21 cellular contexts compared by ENCODE assay signal in genomic region chr2:31903109-31903780, GRCh38.
DNase-seq lines count a peak whose midpoint lies in the region; ATAC-seq lines count a peak whose summit lies in the region.
"Had no signal": no experiment of that assay in that cellular context is flagged by ENCODE, and none has a peak within 500 bp of the region (broad histone marks: within the 10 kb centered on the region; RNA-seq: fewer than 3 reads in every experiment).

No MANE protein-coding gene starts in this region.

- no peak for DNase-seq in activated naive CD8-positive, alpha-beta T cell treated with anti-CD3 and anti-CD28 coated beads for 36 hours
- DNase-seq in NCI-H526 treated with DMSO at 0.1 percent for 48 hours (lab: John Stamatoyannopoulos, UW) (peak; percentile 56), immature natural killer cell (no peak), AG08396 (ENCODE audit: low spot score) (no peak), HUDEP-2 (lab: John Stamatoyannopoulos, UW; ENCODE audit: unreplicated experiment in 76 of 76) (no peak)
- DNase-seq: ACHN; activated CD4-positive, alpha-beta T cell treated with anti-CD3 and anti-CD28 coated beads, Interleukin-2, amount 50 U/mL, for 1 hour; activated CD8-positive, alpha-beta memory T cell treated with anti-CD3 and anti-CD28 coated beads, Interleukin-2, amount 50 U/mL, for 4 hours; central memory CD4-positive, alpha-beta T cell; Karpas-422; left lung; NCI-H146; NCI-H446; pancreas; small intestine; upper lobe of right lung had no signal

- peak overlapping the region; percentile 11 for H3K27ac Mint-ChIP-seq in activated naive CD8-positive, alpha-beta T cell
- no peak overlapping the region for H3K27ac Mint-ChIP-seq in activated naive CD8-positive, alpha-beta T cell treated with anti-CD3 and anti-CD28 coated beads for 36 hours
- peak overlapping the region; percentile 22 to 83 (median 74) for H3K27ac Mint-ChIP-seq in immature natural killer cell
- H3K27ac Mint-ChIP-seq in stimulated activated memory B cell treated with anti-CD40 and anti-IgM and Interleukin-4, amounts not matched to agents 10 μg/mL and 1 μg/mL and 100 μg/mL, for 72 hours, result peak overlapping the region; percentile 69
- H3K27ac Mint-ChIP-seq: nephron had no signal

- peaks cover 6% of the 10 kb centered on the region for H3K9me3 Mint-ChIP-seq in activated naive CD8-positive, alpha-beta T cell (ENCODE audit: low read depth)
- peaks cover 18% of the 10 kb centered on the region for H3K9me3 Mint-ChIP-seq in activated naive CD8-positive, alpha-beta T cell treated with anti-CD3 and anti-CD28 coated beads for 36 hours
- peaks cover under 1 to 8% (median 7%) of the 10 kb centered on the region in 6 donors for H3K9me3 Mint-ChIP-seq in immature natural killer cell
- H3K9me3 Mint-ChIP-seq in stimulated activated memory B cell treated with anti-CD40 and anti-IgM and Interleukin-4, amounts not matched to agents 10 μg/mL and 1 μg/mL and 100 μg/mL, for 72 hours, result peaks cover 6% of the 10 kb centered on the region

- H3K4me1 Mint-ChIP-seq in activated naive CD8-positive, alpha-beta T cell (ENCODE audit: low read depth), result peaks cover 8% of the 10 kb centered on the region
- peaks cover 11% of the 10 kb centered on the region for H3K4me1 Mint-ChIP-seq in activated naive CD8-positive, alpha-beta T cell treated with anti-CD3 and anti-CD28 coated beads for 36 hours
- peaks cover 7 to 16% of the 10 kb centered on the region in 2 donors for H3K4me1 Mint-ChIP-seq in immature natural killer cell
- peaks cover 15% of the 10 kb centered on the region for H3K4me1 Mint-ChIP-seq in stimulated activated memory B cell treated with anti-CD40 and anti-IgM and Interleukin-4, amounts not matched to agents 10 μg/mL and 1 μg/mL and 100 μg/mL, for 72 hours
- H3K4me1 Mint-ChIP-seq: nephron had no signal

- H3K4me3 Mint-ChIP-seq in activated naive CD8-positive, alpha-beta T cell, result no peak overlapping the region
- H3K4me3 Mint-ChIP-seq in activated naive CD8-positive, alpha-beta T cell treated with anti-CD3 and anti-CD28 coated beads for 36 hours, result no peak overlapping the region
- H3K4me3 Mint-ChIP-seq in immature natural killer cell, result peak overlapping the region in 3 of 5 donors; percentile 9 to 56 (median 31)
- no peak overlapping the region for H3K4me3 Mint-ChIP-seq in stimulated activated memory B cell treated with anti-CD40 and anti-IgM and Interleukin-4, amounts not matched to agents 10 μg/mL and 1 μg/mL and 100 μg/mL, for 72 hours
- H3K4me3 Mint-ChIP-seq: nephron had no signal

- peaks cover 35% of the 10 kb centered on the region for H3K36me3 Mint-ChIP-seq in activated naive CD8-positive, alpha-beta T cell
- peaks cover 65% of the 10 kb centered on the region for H3K36me3 Mint-ChIP-seq in activated naive CD8-positive, alpha-beta T cell treated with anti-CD3 and anti-CD28 coated beads for 36 hours
- peaks cover 19 to 38% (median 29%) of the 10 kb centered on the region in 3 donors for H3K36me3 Mint-ChIP-seq in immature natural killer cell
- H3K36me3 Mint-ChIP-seq in stimulated activated memory B cell treated with anti-CD40 and anti-IgM and Interleukin-4, amounts not matched to agents 10 μg/mL and 1 μg/mL and 100 μg/mL, for 72 hours, result peaks cover 82% of the 10 kb centered on the region

- H3K27me3 Mint-ChIP-seq in activated naive CD8-positive, alpha-beta T cell, result no peaks in the 10 kb centered on the region
- no peaks in the 10 kb centered on the region for H3K27me3 Mint-ChIP-seq in activated naive CD8-positive, alpha-beta T cell treated with anti-CD3 and anti-CD28 coated beads for 36 hours
- peaks cover 0 to 1% (median 0%) of the 10 kb centered on the region in 3 donors for H3K27me3 Mint-ChIP-seq in immature natural killer cell (ENCODE audit: low read depth in 3 of 3)
- no peaks in the 10 kb centered on the region for H3K27me3 Mint-ChIP-seq in stimulated activated memory B cell treated with anti-CD40 and anti-IgM and Interleukin-4, amounts not matched to agents 10 μg/mL and 1 μg/mL and 100 μg/mL, for 72 hours

- no peak for ATAC-seq in stimulated activated memory B cell treated with anti-CD40 and anti-IgM and Interleukin-4, amounts not matched to agents 10 μg/mL and 1 μg/mL and 100 μg/mL, for 72 hours
- no peak for ATAC-seq in HG03460 (IDR thresholded peaks at IDR 0.05; ENCODE audit: unreplicated experiment)
- ATAC-seq: HCT116, left lung, pancreas, upper lobe of right lung had no signal

Comparison
In these comparisons a context has a peak if more than half of its experiments do, and no peak if none do; other contexts are left out.
1. H3K4me3 Mint-ChIP-seq: peak in immature natural killer cell (3 of 5); none in activated naive CD8-positive, alpha-beta T cell (single experiment), activated naive CD8-positive, alpha-beta T cell treated with anti-CD3 and anti-CD28 coated beads for 36 hours (single experiment) and stimulated activated memory B cell treated with anti-CD40 and anti-IgM and Interleukin-4, amounts not matched to agents 10 μg/mL and 1 μg/mL and 100 μg/mL, for 72 hours (single experiment).